ENCODE assay signal across 2 cellular contexts in the genomic region with DNA sequence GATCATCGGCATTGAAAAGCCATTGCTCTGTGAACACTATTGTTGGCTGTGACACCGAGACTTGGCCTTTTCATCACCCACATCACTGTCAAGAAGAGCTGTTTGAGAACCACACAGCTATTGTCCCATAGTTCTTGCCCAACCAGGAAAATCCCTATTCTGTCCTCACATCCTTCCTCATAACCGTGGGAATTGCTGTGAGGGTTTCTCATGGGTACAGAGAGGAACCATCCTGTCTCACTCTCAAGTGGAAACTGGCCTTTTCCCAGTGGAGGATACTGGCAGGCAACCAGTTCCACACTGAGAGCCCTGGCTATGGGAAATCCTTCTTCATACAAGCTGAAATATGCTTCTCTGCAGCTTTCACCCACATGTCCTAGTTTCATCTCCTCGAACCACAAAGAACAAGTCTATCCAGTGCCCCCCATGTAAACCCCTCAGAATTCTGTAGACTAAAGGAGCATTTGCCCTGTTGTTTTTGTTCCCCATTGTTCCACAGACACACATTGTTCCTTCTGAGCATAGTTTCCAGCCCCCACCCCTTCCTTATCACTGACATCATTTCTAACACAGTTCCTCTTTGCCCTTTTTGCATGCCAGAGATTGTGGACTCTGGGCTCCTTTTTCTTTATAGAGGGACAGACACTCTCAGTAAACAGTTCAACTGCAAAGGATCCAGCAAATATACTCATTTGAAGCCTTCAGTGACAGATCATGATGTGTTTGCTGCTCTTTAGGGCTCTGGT.
TF ChIP-seq lines count a peak whose summit lies in the region.

No MANE protein-coding gene starts in this region.

TF ChIP-seq in GM12878, 131 proteins besides CTCF, POLR2A, EP300 and RAD21 (continued from another document):
- peak; percentile 56 for TF ChIP-seq MEF2B (IDR thresholded peaks at IDR 0.05; ENCODE audit: partially characterized antibody, poor library complexity, severe bottlenecking)

TF ChIP-seq in SK-N-SH treated with all-trans-retinoic acid at 6 μM for 48 hours, 23 proteins besides CTCF, POLR2A, EP300 and RAD21:
- TF ChIP-seq, protein P1, sequence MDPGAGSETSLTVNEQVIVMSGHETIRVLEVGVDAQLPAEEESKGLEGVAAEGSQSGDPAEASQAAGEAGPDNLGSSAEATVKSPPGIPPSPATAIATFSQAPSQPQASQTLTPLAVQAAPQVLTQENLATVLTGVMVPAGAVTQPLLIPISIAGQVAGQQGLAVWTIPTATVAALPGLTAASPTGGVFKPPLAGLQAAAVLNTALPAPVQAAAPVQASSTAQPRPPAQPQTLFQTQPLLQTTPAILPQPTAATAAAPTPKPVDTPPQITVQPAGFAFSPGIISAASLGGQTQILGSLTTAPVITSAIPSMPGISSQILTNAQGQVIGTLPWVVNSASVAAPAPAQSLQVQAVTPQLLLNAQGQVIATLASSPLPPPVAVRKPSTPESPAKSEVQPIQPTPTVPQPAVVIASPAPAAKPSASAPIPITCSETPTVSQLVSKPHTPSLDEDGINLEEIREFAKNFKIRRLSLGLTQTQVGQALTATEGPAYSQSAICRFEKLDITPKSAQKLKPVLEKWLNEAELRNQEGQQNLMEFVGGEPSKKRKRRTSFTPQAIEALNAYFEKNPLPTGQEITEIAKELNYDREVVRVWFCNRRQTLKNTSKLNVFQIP (CRISPR knock-in tag; IDR thresholded peaks at IDR 0.05; ENCODE audit: borderline replicate concordance, low read depth) = no peak
